In genomic region chr10:43398939-43399871, GRCh38 we compare ENCODE assay signal across 1 cellular context.
A peak's percentile ranks its signal among the peaks of the same experiment; 100 is the strongest.
TF ChIP-seq lines count a peak whose summit lies in the region.

No MANE protein-coding gene starts in this region.

TF ChIP-seq in HepG2, 621 proteins besides CTCF, POLR2A, EP300 and RAD21 (continued from another document):
- TF ChIP-seq BCL6 (CRISPR knock-in tag; IDR thresholded peaks at IDR 0.05) (peak; percentile 51; the same call in 1 of the 2 replicates), MED1 (CRISPR knock-in tag; IDR thresholded peaks at IDR 0.05) (peak; percentile 65; the same call in 1 of the 2 replicates), FOXP1 (IDR thresholded peaks at IDR 0.05) (no peak), FOXP1 (CRISPR knock-in tag; IDR thresholded peaks at IDR 0.05) (peak; percentile 44; the same call in 1 of the 2 replicates), DMAP1 (CRISPR knock-in tag; IDR thresholded peaks at IDR 0.05) (no peak), FOXM1 (CRISPR knock-in tag; IDR thresholded peaks at IDR 0.05) (no peak), ARHGAP35 (CRISPR knock-in tag; IDR thresholded peaks at IDR 0.05; ENCODE audit: borderline replicate concordance) (no peak), POGZ (CRISPR knock-in tag; IDR thresholded peaks at IDR 0.05) (0 out of 2 replicates have a peak, but pooled peaks have one; percentile 19), ZSCAN30 (CRISPR knock-in tag; IDR thresholded peaks at IDR 0.05) (no peak), UBTF (CRISPR knock-in tag; IDR thresholded peaks at IDR 0.05) (peak; percentile 43; the same call in 1 of the 2 replicates), FOXA3 (CRISPR knock-in tag; IDR thresholded peaks at IDR 0.05) (peak; percentile 17; the same call in 1 of the 2 replicates), ZBTB7A (CRISPR knock-in tag; IDR thresholded peaks at IDR 0.05) (0 out of 2 replicates have a peak, but pooled peaks have one; percentile 30), MXI1 (IDR thresholded peaks at IDR 0.05; ENCODE audit: borderline replicate concordance, low read depth, low read length) (peak; percentile 29; the same call in 1 of the 3 replicates), HDAC2 (CRISPR knock-in tag; IDR thresholded peaks at IDR 0.05) (peak; percentile 65; the same call in 1 of the 2 replicates), ZNF24 (IDR thresholded peaks at IDR 0.05) (no peak), ZNF451 (CRISPR knock-in tag; IDR thresholded peaks at IDR 0.05) (no peak), PHB2 (IDR thresholded peaks at IDR 0.05; ENCODE audit: partially characterized antibody) (no peak), KMT2A (CRISPR knock-in tag; IDR thresholded peaks at IDR 0.05) (peak; percentile 44; the same call in 1 of the 2 replicates), PHF21A (CRISPR knock-in tag; IDR thresholded peaks at IDR 0.05) (0 out of 2 replicates have a peak, but pooled peaks have one; percentile 41), HDAC1 (CRISPR knock-in tag; IDR thresholded peaks at IDR 0.05) (peak; percentile 65), ARID5B (CRISPR knock-in tag; IDR thresholded peaks at IDR 0.05) (peak; percentile 80), DPF2 (CRISPR knock-in tag; IDR thresholded peaks at IDR 0.05; ENCODE audit: borderline replicate concordance, low read depth) (0 out of 2 replicates have a peak, but pooled peaks have one; percentile 52), MIXL1 (CRISPR knock-in tag; IDR thresholded peaks at IDR 0.05) (peak; percentile 50; the same call in 1 of the 2 replicates), RARA (CRISPR knock-in tag; IDR thresholded peaks at IDR 0.05) (peak; percentile 48; the same call in 1 of the 2 replicates), FOXP4 (CRISPR knock-in tag; IDR thresholded peaks at IDR 0.05) (peak; percentile 57; the same call in 1 of the 2 replicates), HOXA3 (CRISPR knock-in tag; IDR thresholded peaks at IDR 0.05) (peak; percentile 61; the same call in 1 of the 2 replicates), ZFY (CRISPR knock-in tag; IDR thresholded peaks at IDR 0.05) (0 out of 2 replicates have a peak, but pooled peaks have one; percentile 41), ZBTB25 (CRISPR knock-in tag; IDR thresholded peaks at IDR 0.05) (peak; percentile 31; the same call in 1 of the 2 replicates), THAP11 (CRISPR knock-in tag; IDR thresholded peaks at IDR 0.05) (peak; percentile 55; the same call in 1 of the 2 replicates), MIER2 (CRISPR knock-in tag; IDR thresholded peaks at IDR 0.05) (peak; percentile 50; the same call in 1 of the 2 replicates), NCOR1 (IDR thresholded peaks at IDR 0.05; ENCODE audit: borderline replicate concordance, low read length) (0 out of 2 replicates have a peak, but pooled peaks have one; percentile 10), NR2F6 (IDR thresholded peaks at IDR 0.05) (peak; percentile 41; the same call in 1 of the 2 replicates), NR2F6 (CRISPR knock-in tag; IDR thresholded peaks at IDR 0.05) (0 out of 2 replicates have a peak, but pooled peaks have one; percentile 41), GLMP (CRISPR knock-in tag; IDR thresholded peaks at IDR 0.05; ENCODE audit: borderline replicate concordance) (no peak), SAP130 (CRISPR knock-in tag; IDR thresholded peaks at IDR 0.05; ENCODE audit: low read depth) (peak; percentile 84)
- TF ChIP-seq, protein P1, sequence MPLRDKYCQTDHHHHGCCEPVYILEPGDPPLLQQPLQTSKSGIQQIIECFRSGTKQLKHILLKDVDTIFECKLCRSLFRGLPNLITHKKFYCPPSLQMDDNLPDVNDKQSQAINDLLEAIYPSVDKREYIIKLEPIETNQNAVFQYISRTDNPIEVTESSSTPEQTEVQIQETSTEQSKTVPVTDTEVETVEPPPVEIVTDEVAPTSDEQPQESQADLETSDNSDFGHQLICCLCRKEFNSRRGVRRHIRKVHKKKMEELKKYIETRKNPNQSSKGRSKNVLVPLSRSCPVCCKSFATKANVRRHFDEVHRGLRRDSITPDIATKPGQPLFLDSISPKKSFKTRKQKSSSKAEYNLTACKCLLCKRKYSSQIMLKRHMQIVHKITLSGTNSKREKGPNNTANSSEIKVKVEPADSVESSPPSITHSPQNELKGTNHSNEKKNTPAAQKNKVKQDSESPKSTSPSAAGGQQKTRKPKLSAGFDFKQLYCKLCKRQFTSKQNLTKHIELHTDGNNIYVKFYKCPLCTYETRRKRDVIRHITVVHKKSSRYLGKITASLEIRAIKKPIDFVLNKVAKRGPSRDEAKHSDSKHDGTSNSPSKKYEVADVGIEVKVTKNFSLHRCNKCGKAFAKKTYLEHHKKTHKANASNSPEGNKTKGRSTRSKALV (CRISPR knock-in tag; IDR thresholded peaks at IDR 0.05), result no peak
- TF ChIP-seq, protein P2, sequence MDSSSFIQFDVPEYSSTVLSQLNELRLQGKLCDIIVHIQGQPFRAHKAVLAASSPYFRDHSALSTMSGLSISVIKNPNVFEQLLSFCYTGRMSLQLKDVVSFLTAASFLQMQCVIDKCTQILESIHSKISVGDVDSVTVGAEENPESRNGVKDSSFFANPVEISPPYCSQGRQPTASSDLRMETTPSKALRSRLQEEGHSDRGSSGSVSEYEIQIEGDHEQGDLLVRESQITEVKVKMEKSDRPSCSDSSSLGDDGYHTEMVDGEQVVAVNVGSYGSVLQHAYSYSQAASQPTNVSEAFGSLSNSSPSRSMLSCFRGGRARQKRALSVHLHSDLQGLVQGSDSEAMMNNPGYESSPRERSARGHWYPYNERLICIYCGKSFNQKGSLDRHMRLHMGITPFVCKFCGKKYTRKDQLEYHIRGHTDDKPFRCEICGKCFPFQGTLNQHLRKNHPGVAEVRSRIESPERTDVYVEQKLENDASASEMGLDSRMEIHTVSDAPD (CRISPR knock-in tag; IDR thresholded peaks at IDR 0.05), result peak; percentile 68; the same call in 1 of the 2 replicates
- TF ChIP-seq, protein P3, sequence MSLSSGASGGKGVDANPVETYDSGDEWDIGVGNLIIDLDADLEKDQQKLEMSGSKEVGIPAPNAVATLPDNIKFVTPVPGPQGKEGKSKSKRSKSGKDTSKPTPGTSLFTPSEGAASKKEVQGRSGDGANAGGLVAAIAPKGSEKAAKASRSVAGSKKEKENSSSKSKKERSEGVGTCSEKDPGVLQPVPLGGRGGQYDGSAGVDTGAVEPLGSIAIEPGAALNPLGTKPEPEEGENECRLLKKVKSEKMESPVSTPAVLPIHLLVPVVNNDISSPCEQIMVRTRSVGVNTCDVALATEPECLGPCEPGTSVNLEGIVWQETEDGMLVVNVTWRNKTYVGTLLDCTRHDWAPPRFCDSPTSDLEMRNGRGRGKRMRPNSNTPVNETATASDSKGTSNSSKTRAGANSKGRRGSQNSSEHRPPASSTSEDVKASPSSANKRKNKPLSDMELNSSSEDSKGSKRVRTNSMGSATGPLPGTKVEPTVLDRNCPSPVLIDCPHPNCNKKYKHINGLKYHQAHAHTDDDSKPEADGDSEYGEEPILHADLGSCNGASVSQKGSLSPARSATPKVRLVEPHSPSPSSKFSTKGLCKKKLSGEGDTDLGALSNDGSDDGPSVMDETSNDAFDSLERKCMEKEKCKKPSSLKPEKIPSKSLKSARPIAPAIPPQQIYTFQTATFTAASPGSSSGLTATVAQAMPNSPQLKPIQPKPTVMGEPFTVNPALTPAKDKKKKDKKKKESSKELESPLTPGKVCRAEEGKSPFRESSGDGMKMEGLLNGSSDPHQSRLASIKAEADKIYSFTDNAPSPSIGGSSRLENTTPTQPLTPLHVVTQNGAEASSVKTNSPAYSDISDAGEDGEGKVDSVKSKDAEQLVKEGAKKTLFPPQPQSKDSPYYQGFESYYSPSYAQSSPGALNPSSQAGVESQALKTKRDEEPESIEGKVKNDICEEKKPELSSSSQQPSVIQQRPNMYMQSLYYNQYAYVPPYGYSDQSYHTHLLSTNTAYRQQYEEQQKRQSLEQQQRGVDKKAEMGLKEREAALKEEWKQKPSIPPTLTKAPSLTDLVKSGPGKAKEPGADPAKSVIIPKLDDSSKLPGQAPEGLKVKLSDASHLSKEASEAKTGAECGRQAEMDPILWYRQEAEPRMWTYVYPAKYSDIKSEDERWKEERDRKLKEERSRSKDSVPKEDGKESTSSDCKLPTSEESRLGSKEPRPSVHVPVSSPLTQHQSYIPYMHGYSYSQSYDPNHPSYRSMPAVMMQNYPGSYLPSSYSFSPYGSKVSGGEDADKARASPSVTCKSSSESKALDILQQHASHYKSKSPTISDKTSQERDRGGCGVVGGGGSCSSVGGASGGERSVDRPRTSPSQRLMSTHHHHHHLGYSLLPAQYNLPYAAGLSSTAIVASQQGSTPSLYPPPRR (CRISPR knock-in tag; IDR thresholded peaks at IDR 0.05; ENCODE audit: borderline replicate concordance), result no peak
- TF ChIP-seq, protein P4, sequence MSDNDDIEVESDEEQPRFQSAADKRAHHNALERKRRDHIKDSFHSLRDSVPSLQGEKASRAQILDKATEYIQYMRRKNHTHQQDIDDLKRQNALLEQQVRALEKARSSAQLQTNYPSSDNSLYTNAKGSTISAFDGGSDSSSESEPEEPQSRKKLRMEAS (IDR thresholded peaks at IDR 0.05), result peak; percentile 31; the same call in 1 of the 2 replicates
